In the genomic region with DNA sequence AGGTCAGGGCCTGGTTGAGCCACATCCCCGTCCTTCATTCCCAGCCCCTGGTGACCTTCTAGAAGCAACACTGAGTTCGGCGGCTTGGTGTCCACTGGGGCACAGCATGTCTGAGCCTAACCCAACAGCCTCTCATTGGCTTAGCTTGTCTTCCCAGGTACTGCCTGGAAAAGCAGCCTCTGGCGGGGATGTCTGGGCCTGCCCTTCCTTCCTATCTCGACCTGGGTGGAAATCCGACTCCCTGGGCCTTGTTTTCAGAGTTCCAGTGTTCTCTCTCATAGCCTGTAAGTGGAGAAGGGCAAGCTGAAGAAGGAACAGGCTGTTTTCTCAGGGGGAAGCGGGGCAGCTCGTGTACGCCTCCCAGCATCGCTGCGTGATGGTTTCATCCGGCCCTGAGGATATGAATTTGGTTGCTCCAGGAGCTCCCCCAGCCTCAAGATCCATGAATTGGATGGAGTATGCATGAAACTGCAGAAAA, we compare ENCODE assay signal across 9 cellular contexts.
DNase-seq lines count a peak whose midpoint lies in the region; ATAC-seq and TF ChIP-seq lines count a peak whose summit lies in the region.
"Had no signal": no experiment of that assay in that cellular context is flagged by ENCODE, and none has a peak within 500 bp of the region (broad histone marks: within the 10 kb centered on the region; RNA-seq: fewer than 3 reads in every experiment).

No MANE protein-coding gene starts in this region.

- peaks cover 12 to 77% (median 52%) of the 10 kb centered on the region in 4 donors for H3K4me1 Mint-ChIP-seq in CD4-positive, CD25-positive, alpha-beta regulatory T cell
- H3K4me1 Mint-ChIP-seq in MCF 10A (ENCODE audit: insufficient read depth, unreplicated experiment): peaks cover 63% of the 10 kb centered on the region
- peaks cover 41 to 89% (median 85%) of the 10 kb centered on the region in 4 donors for H3K4me1 Mint-ChIP-seq in naive thymus-derived CD8-positive, alpha-beta T cell

- peaks cover 51% of the 10 kb centered on the region for H3K4me1 ChIP-seq in CD4-positive, CD25-positive, alpha-beta regulatory T cell (ENCODE audit: control insufficient read depth, insufficient read depth, low read length, poor library complexity, severe bottlenecking)

- POLR2A ChIA-PET in MCF 10A (lab: Yijun Ruan, JAX): interaction anchor here (1.0 to 12.7 kb wide), 9 partner anchors 9 to 353 kb away, joined by 4 to 563 read pairs (median 52); a partner anchor contains a TSS
- POLR2A ChIA-PET in naive thymus-derived CD8-positive, alpha-beta T cell (lab: Charles Lee): interaction anchor here (0.6 to 8.6 kb wide), 6 partner anchors 14 to 122 kb away, joined by 3 to 217 read pairs (median 14); a partner anchor contains a TSS

- intact Hi-C loops in MCF 10A (cut with micrococcal nuclease): no loop called here

- H3K9me3 Mint-ChIP-seq in CD4-positive, CD25-positive, alpha-beta regulatory T cell: no peaks in the 10 kb centered on the region
- H3K9me3 Mint-ChIP-seq in MCF 10A (ENCODE audit: unreplicated experiment): no peaks in the 10 kb centered on the region
- no peaks in the 10 kb centered on the region for H3K9me3 Mint-ChIP-seq in naive thymus-derived CD8-positive, alpha-beta T cell

- no peak overlapping the region for H3K4me3 ChIP-seq in CD4-positive, CD25-positive, alpha-beta regulatory T cell (ENCODE audit: low read depth, low read length)
- H3K4me3 ChIP-seq: SJSA1 had no signal

- DNase-seq in CD4-positive, CD25-positive, alpha-beta regulatory T cell: no peak
- DNase-seq in NCI-H2029 (lab: John Stamatoyannopoulos, UW) (peak; percentile 57), MCF 10A (ENCODE audit: unreplicated experiment) (peak; percentile 47), pons (ENCODE audit: low spot score) (no peak), HCEC 1CT (no peak), NCI-H226 (no peak)
- DNase-seq in naive thymus-derived CD8-positive, alpha-beta T cell: no peak

- no peak for TF ChIP-seq CTCF in MCF 10A (IDR thresholded peaks at IDR 0.05; ENCODE audit: unreplicated experiment)

- no peaks in the 10 kb centered on the region for H3K9me3 ChIP-seq in CD4-positive, CD25-positive, alpha-beta regulatory T cell (ENCODE audit: control insufficient read depth in 2 of 2, low read length in 2 of 2)
- H3K9me3 ChIP-seq: SJSA1 had no signal

- ATAC-seq in CD4-positive, CD25-positive, alpha-beta regulatory T cell (ENCODE audit: low read depth in 2 of 2): no peak
- no peak for ATAC-seq in naive thymus-derived CD8-positive, alpha-beta T cell
- no peak for ATAC-seq in GM19455 (IDR thresholded peaks at IDR 0.05; ENCODE audit: unreplicated experiment)

- H3K4me3 Mint-ChIP-seq in CD4-positive, CD25-positive, alpha-beta regulatory T cell: peak overlapping the region in 2 of 4 donors; percentile 48 to 66
- no peak overlapping the region for H3K4me3 Mint-ChIP-seq in MCF 10A (ENCODE audit: unreplicated experiment)
- H3K4me3 Mint-ChIP-seq in naive thymus-derived CD8-positive, alpha-beta T cell: peak overlapping the region in 3 of 10 donors; percentile 5 to 6 (median 6)

- CTCF ChIA-PET in MCF 10A (lab: Yijun Ruan, JAX): interaction anchor here (0.6 to 8.3 kb wide), 9 partner anchors 46 to 435 kb away, joined by 3 to 76 read pairs (median 3); a partner anchor contains a TSS

- H3K36me3 ChIP-seq in CD4-positive, CD25-positive, alpha-beta regulatory T cell (ENCODE audit: control insufficient read depth, insufficient read depth, low read length): no peaks in the 10 kb centered on the region
- H3K36me3 ChIP-seq: SJSA1 had no signal

- no peaks in the 10 kb centered on the region for H3K36me3 Mint-ChIP-seq in CD4-positive, CD25-positive, alpha-beta regulatory T cell
- H3K36me3 Mint-ChIP-seq in MCF 10A (ENCODE audit: insufficient read depth, unreplicated experiment): no peaks in the 10 kb centered on the region
- no peaks in the 10 kb centered on the region for H3K36me3 Mint-ChIP-seq in naive thymus-derived CD8-positive, alpha-beta T cell

- H3K27me3 Mint-ChIP-seq in CD4-positive, CD25-positive, alpha-beta regulatory T cell: no peaks in the 10 kb centered on the region
- H3K27me3 Mint-ChIP-seq in MCF 10A (ENCODE audit: insufficient read depth, unreplicated experiment): no peaks in the 10 kb centered on the region
- peaks cover 0 to 3% (median 0%) of the 10 kb centered on the region in 5 donors for H3K27me3 Mint-ChIP-seq in naive thymus-derived CD8-positive, alpha-beta T cell

- peak overlapping the region; percentile 34 for H3K27ac ChIP-seq in CD4-positive, CD25-positive, alpha-beta regulatory T cell (ENCODE audit: insufficient read depth, low read length, poor library complexity, severe bottlenecking)
- H3K27ac ChIP-seq: SJSA1 had no signal

- BruUV-seq in MCF 10A (replicated peaks; lab: Mats Ljungman, UMichigan): no TSS peak

- peak overlapping the region; percentile 76 to 93 (median 77) for H3K27ac Mint-ChIP-seq in CD4-positive, CD25-positive, alpha-beta regulatory T cell
- peak overlapping the region; percentile 28 for H3K27ac Mint-ChIP-seq in MCF 10A (ENCODE audit: low read depth, unreplicated experiment)
- peak overlapping the region in 9 of 10 donors; percentile 75 to 100 (median 99) for H3K27ac Mint-ChIP-seq in naive thymus-derived CD8-positive, alpha-beta T cell

- no peaks in the 10 kb centered on the region for H3K27me3 ChIP-seq in CD4-positive, CD25-positive, alpha-beta regulatory T cell (ENCODE audit: control insufficient read depth, insufficient read depth, low read length)
- H3K27me3 ChIP-seq: SJSA1 had no signal

Comparison
In these comparisons a context has a peak if more than half of its experiments do, and no peak if none do; other contexts are left out.
1. DNase-seq: peak in NCI-H2029 (single experiment) and MCF 10A (single experiment); none in CD4-positive, CD25-positive, alpha-beta regulatory T cell (0 of 3), naive thymus-derived CD8-positive, alpha-beta T cell (0 of 10), pons (single experiment), HCEC 1CT (single experiment) and NCI-H226 (single experiment).
2. H3K27ac Mint-ChIP-seq: peak in every context shown above with its lines; median percentile 99 in naive thymus-derived CD8-positive, alpha-beta T cell; 77 in CD4-positive, CD25-positive, alpha-beta regulatory T cell; 28 in MCF 10A.